In the genomic region with DNA sequence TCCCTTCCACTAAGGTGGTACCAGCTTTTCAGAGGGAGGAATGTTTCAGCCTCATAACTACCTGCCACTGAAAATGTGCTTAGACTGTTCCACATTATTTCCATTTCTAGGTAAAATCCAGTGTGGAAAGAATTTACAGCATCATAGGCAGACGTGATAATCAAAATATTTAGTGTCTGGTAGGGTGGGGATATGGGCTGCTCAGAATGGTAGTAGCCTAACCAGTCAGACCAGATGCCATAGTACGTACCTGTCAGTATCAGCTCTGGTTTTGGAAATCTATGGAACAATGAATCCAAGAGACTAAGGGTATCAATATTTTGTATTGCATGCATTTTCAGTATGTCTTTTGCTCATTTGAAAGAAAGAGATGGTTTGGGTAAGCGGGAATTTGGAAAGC, we compare ENCODE assay signal across 22 cellular contexts.
DNase-seq lines count a peak whose midpoint lies in the region; FAIRE-seq and TF ChIP-seq lines count a peak whose summit lies in the region.
"Had no signal": no experiment of that assay in that cellular context is flagged by ENCODE, and none has a peak within 500 bp of the region (broad histone marks: within the 10 kb centered on the region; RNA-seq: fewer than 3 reads in every experiment).

No MANE protein-coding gene starts in this region.

- H3K27me3 ChIP-seq in Caco-2 (replicated peaks; ENCODE audit: control insufficient read depth, insufficient read depth, low read length) (no peaks in the 10 kb centered on the region), esophagus muscularis mucosa (no peaks in the 10 kb centered on the region)
- H3K27me3 ChIP-seq: BLaER1 had no signal

- peak in 1 of 2 experiments; percentile 55 for DNase-seq in Caco-2
- no peak for DNase-seq in GM12891 (ENCODE audit: insufficient read length, low spot score)
- peak; percentile 30 for DNase-seq in LoVo (ENCODE audit: low spot score)
- DNase-seq in mucosa of gallbladder (ENCODE audit: low spot score), result peak; percentile 15
- DNase-seq in NCI-H146 (lab: John Stamatoyannopoulos, UW), result no peak
- no peak for DNase-seq in HuH-7 (ENCODE audit: low spot score)
- DNase-seq in RCC 7860 (ENCODE audit: low spot score), result no peak
- no peak for DNase-seq in esophagus muscularis mucosa (ENCODE audit: extremely low spot score)
- DNase-seq: CD4-positive, CD25-positive, alpha-beta regulatory T cell; CD8-positive, alpha-beta T cell; DMS53; DMS79 treated with DMSO at 0.1 percent for 48 hours; GOT3; HFFc6 had no signal

- peaks cover 31% of the 10 kb centered on the region for H3K4me1 Mint-ChIP-seq in Caco-2 (ENCODE audit: low read depth, unreplicated experiment)
- H3K4me1 Mint-ChIP-seq: B cell; CD4-positive, CD25-positive, alpha-beta regulatory T cell had no signal

- no peaks in the 10 kb centered on the region for H3K27me3 Mint-ChIP-seq in Caco-2 (ENCODE audit: insufficient read depth, unreplicated experiment)

- H3K9me3 ChIP-seq in Caco-2 (peaks cover 4% of the 10 kb centered on the region; the same call in 1 of the 2 replicates), esophagus muscularis mucosa (no peaks in the 10 kb centered on the region)
- H3K9me3 ChIP-seq: BLaER1, HAP-1 had no signal

- H3K27ac ChIP-seq in esophagus muscularis mucosa (replicated peaks in 1 of 4), result no peak overlapping the region
- H3K27ac ChIP-seq: 22Rv1, BLaER1, C4-2B had no signal

- CTCF ChIA-PET in Caco-2 (lab: Charles Lee), result no interaction called here

- TF ChIP-seq POLR2A in GM12891 (IDR thresholded peaks at IDR 0.05; ENCODE audit: low read depth, low read length) (no peak), esophagus muscularis mucosa (IDR thresholded peaks at IDR 0.05; ENCODE audit: low read depth) (no peak)

- intact Hi-C loops in Caco-2 (cut with micrococcal nuclease; ENCODE audit: unreplicated experiment), result loop anchor here (1.0 kb wide), 1 partner anchor 12 kb away; no protein-coding TSS in a partner anchor
- intact Hi-C loops in esophagus muscularis mucosa (cut with DNase I), result no loop called here

- BruUV-seq in Caco-2 (replicated peaks; lab: Mats Ljungman, UMichigan), result no TSS peak

- H3K27ac Mint-ChIP-seq in Caco-2 (ENCODE audit: unreplicated experiment), result peak overlapping the region; percentile 62
- H3K27ac Mint-ChIP-seq: B cell; CD4-positive, CD25-positive, alpha-beta regulatory T cell; CD8-positive, alpha-beta T cell; HFFc6 had no signal

- H3K36me3 ChIP-seq in Caco-2 (ENCODE audit: control insufficient read depth, insufficient read depth, low read length), result no peaks in the 10 kb centered on the region
- H3K36me3 ChIP-seq in esophagus muscularis mucosa, result no peaks in the 10 kb centered on the region
- H3K36me3 ChIP-seq: BLaER1, HAP-1 had no signal

- H3K4me3 Mint-ChIP-seq in Caco-2 (ENCODE audit: unreplicated experiment), result no peak overlapping the region
- H3K4me3 Mint-ChIP-seq: B cell; CD4-positive, CD25-positive, alpha-beta regulatory T cell; CD8-positive, alpha-beta T cell; HFFc6 had no signal

- H3K36me3 Mint-ChIP-seq in Caco-2 (ENCODE audit: insufficient read depth, unreplicated experiment), result no peaks in the 10 kb centered on the region
- H3K36me3 Mint-ChIP-seq: CD4-positive, CD25-positive, alpha-beta regulatory T cell; CD8-positive, alpha-beta T cell had no signal

- peaks cover 30% of the 10 kb centered on the region for H3K9me3 Mint-ChIP-seq in Caco-2 (ENCODE audit: unreplicated experiment)
- H3K9me3 Mint-ChIP-seq: CD4-positive, CD25-positive, alpha-beta regulatory T cell; CD8-positive, alpha-beta T cell; HFFc6 had no signal

- H3K4me3 ChIP-seq in Caco-2 (ENCODE audit: low read depth, low read length) (no peak overlapping the region), esophagus muscularis mucosa (no peak overlapping the region)
- H3K4me3 ChIP-seq: BLaER1, HAP-1 had no signal

- POLR2A ChIA-PET in Caco-2 (lab: Charles Lee), result no interaction called here

- no peak for TF ChIP-seq EP300 in esophagus muscularis mucosa (IDR thresholded peaks at IDR 0.05)

- 67% methylated on average over 3 of the region's 3 CpGs for WGBS in esophagus muscularis mucosa

- peaks cover 28% of the 10 kb centered on the region for H3K4me1 ChIP-seq in Caco-2
- H3K4me1 ChIP-seq in esophagus muscularis mucosa, result no peaks in the 10 kb centered on the region
- H3K4me1 ChIP-seq: HAP-1 had no signal

- TF ChIP-seq CTCF in Caco-2 (IDR thresholded peaks at IDR 0.05; ENCODE audit: insufficient read depth in 1 of 2, low read depth in 1 of 2, low read length in 1 of 2, severe bottlenecking in 1 of 2, unreplicated experiment in 1 of 2) (no peak), esophagus muscularis mucosa (IDR thresholded peaks at IDR 0.05) (no peak)

- FAIRE-seq in GM12891 (lab: Jason Lieb, UNC), result peak; percentile 47
- FAIRE-seq in RCC 7860 (lab: Jason Lieb, UNC), result no peak
- FAIRE-seq: A204.1, G401.6, H54 had no signal

TF ChIP-seq in GM12891, 5 proteins besides CTCF, POLR2A, EP300 and RAD21:
- TF ChIP-seq POLR2AphosphoS5 (IDR thresholded peaks at IDR 0.05; ENCODE audit: low read depth, low read length), result no peak

Comparison
In these comparisons a context has a peak if more than half of its experiments do, and no peak if none do; other contexts are left out.
1. DNase-seq: peak in LoVo (single experiment) and mucosa of gallbladder (single experiment); none in GM12891 (single experiment), NCI-H146 (single experiment), HuH-7 (single experiment), RCC 7860 (single experiment) and esophagus muscularis mucosa (single experiment).